In the genomic region with DNA sequence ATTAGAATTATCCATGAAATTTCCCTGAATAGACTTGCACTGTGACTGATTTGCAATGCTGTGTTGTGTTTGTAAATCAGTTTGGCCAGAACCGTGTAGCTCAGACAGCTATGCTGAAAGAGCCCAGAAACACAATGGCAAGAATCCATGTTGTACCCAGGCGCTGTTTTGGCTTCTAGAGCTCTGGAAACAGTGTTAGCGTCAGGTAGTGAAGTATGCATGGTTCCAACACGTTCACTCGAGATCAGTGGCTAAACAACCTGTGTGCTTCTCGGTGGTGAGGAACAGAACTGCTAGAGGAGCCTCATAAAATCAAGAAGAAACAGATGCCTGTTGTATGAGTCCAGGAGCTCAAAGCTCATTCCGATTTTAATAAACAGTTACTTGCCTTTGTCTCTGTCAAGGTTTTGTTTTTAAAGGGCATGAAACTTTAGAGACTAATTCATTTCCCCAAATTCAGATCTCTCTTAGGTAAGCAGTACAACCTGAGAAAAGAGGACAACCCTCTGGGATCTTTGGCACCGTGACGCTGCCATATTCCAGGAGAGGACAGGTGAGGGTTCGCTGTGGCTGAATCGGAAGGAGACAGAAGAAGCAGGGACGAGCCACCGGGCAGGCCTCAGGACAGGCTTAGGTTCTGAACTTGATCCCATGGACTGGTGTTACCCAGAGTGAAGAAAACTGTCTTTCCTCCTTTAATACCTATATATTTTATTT, we compare ENCODE assay signal across 8 cellular contexts. TPM values are rescaled to one million over a fixed set of nuclear protein-coding genes. Genes with fewer than 3 reads are reported as not detected.
DNase-seq lines count a peak whose midpoint lies in the region; ATAC-seq, FAIRE-seq and TF ChIP-seq lines count a peak whose summit lies in the region.

No MANE protein-coding gene starts in this region.

- H4K20me1 ChIP-seq in Loucy (ENCODE audit: insufficient read depth, low read length, poor library complexity, severe bottlenecking) (no peaks in the 10 kb centered on the region), K562 (replicated peaks; ENCODE audit: control insufficient read depth, insufficient read depth, low read length) (no peaks in the 10 kb centered on the region)

- H3K4me1 ChIP-seq in Loucy (ENCODE audit: insufficient read depth, low read length, poor library complexity, severe bottlenecking) (peaks cover 14% of the 10 kb centered on the region), K562 (replicated peaks in 1 of 2; ENCODE audit: control insufficient read depth in 2 of 2, insufficient read depth in 2 of 2, low read length in 2 of 2) (peaks cover 12 to 20% of the 10 kb centered on the region in 2 experiments; a peak in 4 of 5 replicates)

- TF ChIP-seq EP300 in K562 (IDR thresholded peaks at IDR 0.05; ENCODE audit: low read length), result no peak

- no peaks in the 10 kb centered on the region for H3K9me3 ChIP-seq in Loucy (ENCODE audit: insufficient read depth, low read depth, low read length)
- no peaks in the 10 kb centered on the region for H3K9me3 ChIP-seq in K562 (replicated peaks; ENCODE audit: control insufficient read depth, insufficient read depth, low read depth, low read length)

- 70% methylated on average over 11 of the region's 13 CpGs for WGBS in K562 (ENCODE audit: insufficient coverage, low coverage, missing lambda C conversion rate)

- peak overlapping the region; percentile 46 for H3K27ac ChIP-seq in K562 (ENCODE audit: extremely low read depth, low read depth, low read length)

- H3K9me2 ChIP-seq in Loucy (replicated peaks; ENCODE audit: low read depth, low read length), result no peaks in the 10 kb centered on the region

- POLR2A ChIA-PET in K562 (lab: Yijun Ruan, JAX), result interaction anchor here (0.7 to 2.0 kb wide), 4 partner anchors 39 to 178 kb away, joined by 3 to 10 read pairs (median 4); partner anchors contain the start of gene GORASP2

- H3K4me3 Mint-ChIP-seq in nephron, result peak overlapping the region; percentile 75 to 84 (median 83)

- DNase-seq in EH (ENCODE audit: low read depth) (peak; percentile 25), K562 (ENCODE audit: extremely low read depth in 1 of 4, low spot score in 3 of 4) (no peak), HuH-7.5 (ENCODE audit: low spot score) (no peak), NCI-H446 treated with DMSO at 0.1 percent for 48 hours (lab: John Stamatoyannopoulos, UW) (no peak)
- DNase-seq in stimulated activated CD8-positive, alpha-beta memory T cell treated with anti-CD3 and anti-CD28 coated beads, Interleukin-4, amount 100 ng/mL, for 48 hours, result no peak
- no peak for DNase-seq in stimulated activated naive CD4-positive, alpha-beta T cell (lab: John Stamatoyannopoulos, UW)

- H3K27ac Mint-ChIP-seq in nephron, result peak overlapping the region; percentile 16 to 79 (median 53)

- in situ Hi-C loops in K562 (cut with MboI), result loop anchor here (5.0 to 25.0 kb wide), 2 partner anchors 445 to 1140 kb away; partner anchors contain the start of gene DLX2

- no peaks in the 10 kb centered on the region for H3K9me1 ChIP-seq in K562 (ENCODE audit: control insufficient read depth, insufficient read depth, low read length)

- TF ChIP-seq RAD21 in K562 (CRISPR knock-in tag; conservative IDR thresholded peaks at IDR 0.05 in 1 of 2, IDR thresholded peaks at IDR 0.05 in 1 of 2), result no peak

- no peaks in the 10 kb centered on the region for H3K27me3 Mint-ChIP-seq in nephron (ENCODE audit: low read depth)

- no peaks in the 10 kb centered on the region for H3K9me3 Mint-ChIP-seq in nephron

- H3K79me2 ChIP-seq in Loucy (ENCODE audit: insufficient read depth, low read length) (no peaks in the 10 kb centered on the region), K562 (ENCODE audit: control insufficient read depth, insufficient read depth, low read length) (no peaks in the 10 kb centered on the region)

- H3K27me3 ChIP-seq in Loucy (ENCODE audit: insufficient read depth, low read length, poor library complexity, severe bottlenecking) (no peaks in the 10 kb centered on the region), K562 (ENCODE audit: control insufficient read depth in 2 of 2, insufficient read depth in 2 of 2, low read length in 2 of 2) (no peaks in the 10 kb centered on the region)

- peak; percentile 2; the same call in 2 of the 3 replicates for ATAC-seq in K562

- CTCF ChIA-PET in K562 (lab: Yijun Ruan, JAX; ENCODE audit: low intra/inter-chr PET ratio), result interaction anchor here (0.6 to 2.2 kb wide), 9 partner anchors 155 to 1493 kb away, joined by 3 to 25 read pairs (median 4); no protein-coding TSS in a partner anchor

- H3K36me3 Mint-ChIP-seq in nephron (ENCODE audit: low read depth), result peaks cover 9% of the 10 kb centered on the region

- peak overlapping the region; percentile 72 for H3K4me3 ChIP-seq in Loucy (ENCODE audit: low read length, poor library complexity, severe bottlenecking)
- H3K4me3 ChIP-seq in K562, result peak overlapping the region; percentile 56; the same call in 1 of the 2 replicates

- H3K9ac ChIP-seq in Loucy (ENCODE audit: low read depth, low read length, poor library complexity, severe bottlenecking) (peak overlapping the region; percentile 68), K562 (ENCODE audit: insufficient read depth in 1 of 2, low read depth in 2 of 2, low read length in 2 of 2) (peak overlapping the region; percentile 89 to 96)

- H3K36me3 ChIP-seq in Loucy (ENCODE audit: insufficient read depth, low read length) (peaks cover 6% of the 10 kb centered on the region; the same call in 1 of the 2 replicates), K562 (ENCODE audit: control insufficient read depth, insufficient read depth, low read length) (peaks cover 2% of the 10 kb centered on the region; the same call in 1 of the 3 replicates)

- intact Hi-C loops in K562 (cut with micrococcal nuclease), result loop anchor here (1.0 to 10.0 kb wide), 8 partner anchors 44 to 1142 kb away; partner anchors contain the start of genes CYBRD1, DCAF17 and METTL8

- BruUV-seq in K562 (replicated peaks; lab: Mats Ljungman, UMichigan), result no TSS peak

- H3F3A ChIP-seq in Loucy (ENCODE audit: low read depth), result 0 out of 2 replicates have a peak, but pooled peaks cover 7% of the 10 kb centered on the region

- no peak for TF ChIP-seq POLR2A in K562 (conservative IDR thresholded peaks at IDR 0.05)

- peak overlapping the region; percentile 96 for H2AFZ ChIP-seq in Loucy (ENCODE audit: low read length)
- H2AFZ ChIP-seq in K562 (ENCODE audit: low read depth, low read length), result peak overlapping the region; percentile 99

- peaks cover 14% of the 10 kb centered on the region for H3K4me1 Mint-ChIP-seq in nephron

- FAIRE-seq in K562 (lab: Jason Lieb, UNC), result peak; percentile 46

- peak overlapping the region; percentile 82 for H3K4me2 ChIP-seq in Loucy (ENCODE audit: low read depth, low read length, poor library complexity, severe bottlenecking)
- H3K4me2 ChIP-seq in K562 (ENCODE audit: insufficient read depth, low read length), result peak overlapping the region; percentile 72

- TF ChIP-seq CTCF in Loucy (conservative IDR thresholded peaks at IDR 0.05; ENCODE audit: low read length) (no peak), K562 (IDR thresholded peaks at IDR 0.05 in 2 of 3, conservative IDR thresholded peaks at IDR 0.05 in 1 of 3; ENCODE audit: insufficient read depth in 2 of 3, low read depth in 1 of 3, low read length in 3 of 3) (no peak), nephron (IDR thresholded peaks at IDR 0.05; ENCODE audit: unreplicated experiment in 3 of 3) (no peak)

TF ChIP-seq in K562, 482 proteins besides CTCF, POLR2A, EP300 and RAD21:
- 0 out of 2 replicates have a peak, but pooled peaks have one; percentile 51 for TF ChIP-seq ZBTB33 (CRISPR knock-in tag; IDR thresholded peaks at IDR 0.05)
- TF ChIP-seq ZBTB8A (IDR thresholded peaks at IDR 0.05; ENCODE audit: partially characterized antibody), result no peak

RNA-seq across cellular contexts. Expression of gene GORASP2, which starts 43.6 kb away (rescaled TPM):
- total RNA-seq in K562 (2011; cell fraction: chromatin; rRNA removed; ENCODE audit: low replicate concordance), result 76.1 and 136 TPM in 2 replicates
- total RNA-seq in K562 (2011; cell fraction: nucleolus; rRNA removed), result 56.1 and 58.7 TPM in 2 replicates
- total RNA-seq in K562 (2011; cell fraction: nucleoplasm; rRNA removed), result 70.5 and 94.6 TPM in 2 replicates
- total RNA-seq in K562 (2014; rRNA removed) (59.6 and 61.8 TPM in 2 replicates), K562 (2014; rRNA removed; fragmentation: Illumina TruSeq; extraction: Trizol) (46.1 and 55.9 TPM in 2 replicates), K562 (2015; rRNA removed; fragmentation: Illumina TruSeq; extraction: Trizol) (52.3 and 54.1 TPM in 2 replicates), K562 (2021) (96.9 and 98.9 TPM in 2 replicates)
- polyA plus RNA-seq in K562 (2011; rRNA removed) (180 and 239 TPM in 2 replicates), K562 (2014; fragmentation: Illumina TruSeq; extraction: Trizol) (146 and 153 TPM in 2 replicates), K562 (2014; fragmentation: Nextera tagmentation; extraction: Ambion mirVana) (10 to 100 TPM; 27.4 to 29.9 TPM), K562 (2014; rRNA removed) (93.4 and 101 TPM in 2 replicates)
- 271 and 294 TPM in 2 replicates for polyA plus RNA-seq in K562 (2011; cell fraction: cytosol; rRNA removed)
- polyA plus RNA-seq in K562 (2011; cell fraction: nucleus; rRNA removed), result 85.4 and 108 TPM in 2 replicates
- 81.8 and 88.5 TPM in 2 replicates for polyA plus RNA-seq in K562 (2012)
- polyA minus RNA-seq in K562 (2011; rRNA and poly(A)+ RNA removed), result 199 and 207 TPM in 2 replicates
- 61.5 and 71.4 TPM in 2 replicates for polyA minus RNA-seq in K562 (2011; cell fraction: cytosol; rRNA and poly(A)+ RNA removed)
- 47.5 and 82.2 TPM in 2 replicates for polyA minus RNA-seq in K562 (2011; cell fraction: nucleus; rRNA and poly(A)+ RNA removed)
